ENCODE assay signal across 1 cellular context in the genomic region with DNA sequence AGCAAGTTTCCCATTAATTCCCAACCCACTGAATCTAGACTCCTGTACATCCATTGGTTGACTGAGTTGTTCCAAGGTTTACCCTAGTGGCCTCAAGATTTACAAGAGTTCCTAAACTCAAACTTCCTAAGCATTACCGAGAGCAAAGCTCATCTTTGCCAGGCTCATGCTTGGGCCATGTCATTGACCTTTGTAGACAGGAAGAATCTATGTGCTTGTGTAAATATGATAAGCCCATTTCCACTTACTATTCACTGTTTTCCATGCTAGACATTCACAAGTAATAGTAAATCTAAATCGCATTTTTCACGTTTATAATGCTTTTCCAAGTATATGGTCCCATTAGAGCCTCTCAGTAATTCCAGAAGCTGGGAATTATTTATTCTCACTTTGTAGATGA.
TF ChIP-seq lines count a peak whose summit lies in the region.

No MANE protein-coding gene starts in this region.

TF ChIP-seq in liver, 16 proteins besides CTCF, POLR2A, EP300 and RAD21 (continued from another document):
- TF ChIP-seq, protein P1, sequence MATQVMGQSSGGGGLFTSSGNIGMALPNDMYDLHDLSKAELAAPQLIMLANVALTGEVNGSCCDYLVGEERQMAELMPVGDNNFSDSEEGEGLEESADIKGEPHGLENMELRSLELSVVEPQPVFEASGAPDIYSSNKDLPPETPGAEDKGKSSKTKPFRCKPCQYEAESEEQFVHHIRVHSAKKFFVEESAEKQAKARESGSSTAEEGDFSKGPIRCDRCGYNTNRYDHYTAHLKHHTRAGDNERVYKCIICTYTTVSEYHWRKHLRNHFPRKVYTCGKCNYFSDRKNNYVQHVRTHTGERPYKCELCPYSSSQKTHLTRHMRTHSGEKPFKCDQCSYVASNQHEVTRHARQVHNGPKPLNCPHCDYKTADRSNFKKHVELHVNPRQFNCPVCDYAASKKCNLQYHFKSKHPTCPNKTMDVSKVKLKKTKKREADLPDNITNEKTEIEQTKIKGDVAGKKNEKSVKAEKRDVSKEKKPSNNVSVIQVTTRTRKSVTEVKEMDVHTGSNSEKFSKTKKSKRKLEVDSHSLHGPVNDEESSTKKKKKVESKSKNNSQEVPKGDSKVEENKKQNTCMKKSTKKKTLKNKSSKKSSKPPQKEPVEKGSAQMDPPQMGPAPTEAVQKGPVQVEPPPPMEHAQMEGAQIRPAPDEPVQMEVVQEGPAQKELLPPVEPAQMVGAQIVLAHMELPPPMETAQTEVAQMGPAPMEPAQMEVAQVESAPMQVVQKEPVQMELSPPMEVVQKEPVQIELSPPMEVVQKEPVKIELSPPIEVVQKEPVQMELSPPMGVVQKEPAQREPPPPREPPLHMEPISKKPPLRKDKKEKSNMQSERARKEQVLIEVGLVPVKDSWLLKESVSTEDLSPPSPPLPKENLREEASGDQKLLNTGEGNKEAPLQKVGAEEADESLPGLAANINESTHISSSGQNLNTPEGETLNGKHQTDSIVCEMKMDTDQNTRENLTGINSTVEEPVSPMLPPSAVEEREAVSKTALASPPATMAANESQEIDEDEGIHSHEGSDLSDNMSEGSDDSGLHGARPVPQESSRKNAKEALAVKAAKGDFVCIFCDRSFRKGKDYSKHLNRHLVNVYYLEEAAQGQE (IDR thresholded peaks at IDR 0.05) = no peak
- TF ChIP-seq, protein P2, sequence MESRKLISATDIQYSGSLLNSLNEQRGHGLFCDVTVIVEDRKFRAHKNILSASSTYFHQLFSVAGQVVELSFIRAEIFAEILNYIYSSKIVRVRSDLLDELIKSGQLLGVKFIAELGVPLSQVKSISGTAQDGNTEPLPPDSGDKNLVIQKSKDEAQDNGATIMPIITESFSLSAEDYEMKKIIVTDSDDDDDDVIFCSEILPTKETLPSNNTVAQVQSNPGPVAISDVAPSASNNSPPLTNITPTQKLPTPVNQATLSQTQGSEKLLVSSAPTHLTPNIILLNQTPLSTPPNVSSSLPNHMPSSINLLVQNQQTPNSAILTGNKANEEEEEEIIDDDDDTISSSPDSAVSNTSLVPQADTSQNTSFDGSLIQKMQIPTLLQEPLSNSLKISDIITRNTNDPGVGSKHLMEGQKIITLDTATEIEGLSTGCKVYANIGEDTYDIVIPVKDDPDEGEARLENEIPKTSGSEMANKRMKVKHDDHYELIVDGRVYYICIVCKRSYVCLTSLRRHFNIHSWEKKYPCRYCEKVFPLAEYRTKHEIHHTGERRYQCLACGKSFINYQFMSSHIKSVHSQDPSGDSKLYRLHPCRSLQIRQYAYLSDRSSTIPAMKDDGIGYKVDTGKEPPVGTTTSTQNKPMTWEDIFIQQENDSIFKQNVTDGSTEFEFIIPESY (IDR thresholded peaks at IDR 0.05) = no peak
